In genomic region chr16:28218109-28218508, GRCh38 we compare ENCODE assay signal across 9 cellular contexts. TPM values are rescaled to one million over a fixed set of nuclear protein-coding genes. Genes with fewer than 3 reads are reported as not detected.
DNase-seq lines count a peak whose midpoint lies in the region; ATAC-seq and TF ChIP-seq lines count a peak whose summit lies in the region.
"Had no signal": no experiment of that assay in that cellular context is flagged by ENCODE, and none has a peak within 500 bp of the region (broad histone marks: within the 10 kb centered on the region; RNA-seq: fewer than 3 reads in every experiment).

No MANE protein-coding gene starts in this region.

- no peak for TF ChIP-seq EP300 in sigmoid colon (IDR thresholded peaks at IDR 0.05)

- H3K9me3 ChIP-seq in Loucy (ENCODE audit: insufficient read depth, low read depth, low read length) (no peaks in the 10 kb centered on the region), sigmoid colon (no peaks in the 10 kb centered on the region)
- H3K9me3 ChIP-seq: BLaER1 had no signal

- no peak overlapping the region for H3K4me2 ChIP-seq in Loucy (ENCODE audit: low read depth, low read length, poor library complexity, severe bottlenecking)
- H3K4me2 ChIP-seq: BLaER1 had no signal

- no peaks in the 10 kb centered on the region for H4K20me1 ChIP-seq in Loucy (ENCODE audit: insufficient read depth, low read length, poor library complexity, severe bottlenecking)
- H4K20me1 ChIP-seq: BLaER1 had no signal

- no peak overlapping the region for H3K9ac ChIP-seq in Loucy (ENCODE audit: low read depth, low read length, poor library complexity, severe bottlenecking)
- H3K9ac ChIP-seq: BLaER1 had no signal

- no peak overlapping the region for H2AFZ ChIP-seq in Loucy (ENCODE audit: low read length)

- no peaks in the 10 kb centered on the region for H3K4me1 ChIP-seq in Loucy (ENCODE audit: insufficient read depth, low read length, poor library complexity, severe bottlenecking)
- H3K4me1 ChIP-seq in sigmoid colon = no peaks in the 10 kb centered on the region
- H3K4me1 ChIP-seq: BLaER1 had no signal

- no peaks in the 10 kb centered on the region for H3K36me3 ChIP-seq in Loucy (ENCODE audit: insufficient read depth, low read length)
- no peaks in the 10 kb centered on the region for H3K36me3 ChIP-seq in sigmoid colon
- H3K36me3 ChIP-seq: BLaER1 had no signal

- intact Hi-C loops in sigmoid colon (cut with DNase I) = no loop called here

- H3K27ac ChIP-seq in sigmoid colon = no peak overlapping the region
- H3K27ac ChIP-seq: BLaER1 had no signal

- WGBS in sigmoid colon, 2 donors = 71 to 72% methylated on average over 4 of the region's 4 CpGs

- H3F3A ChIP-seq in Loucy (ENCODE audit: low read depth) = no peaks in the 10 kb centered on the region

- no peak for ATAC-seq in GM19324 (IDR thresholded peaks at IDR 0.05; ENCODE audit: low FRiP score, unreplicated experiment)

- TF ChIP-seq CTCF in Loucy (conservative IDR thresholded peaks at IDR 0.05; ENCODE audit: low read length) = peak; percentile 66
- TF ChIP-seq CTCF in sigmoid colon (IDR thresholded peaks at IDR 0.05) = no peak

- H3K27me3 ChIP-seq in Loucy (ENCODE audit: insufficient read depth, low read length, poor library complexity, severe bottlenecking) (no peaks in the 10 kb centered on the region), sigmoid colon (no peaks in the 10 kb centered on the region)
- H3K27me3 ChIP-seq: BLaER1 had no signal

- TF ChIP-seq POLR2A in sigmoid colon (IDR thresholded peaks at IDR 0.05) = no peak

- H3K9me2 ChIP-seq in Loucy (replicated peaks; ENCODE audit: low read depth, low read length) = no peaks in the 10 kb centered on the region

- no peaks in the 10 kb centered on the region for H3K79me2 ChIP-seq in Loucy (ENCODE audit: insufficient read depth, low read length)

- peak; percentile 27 for DNase-seq in NCI-H146 (lab: John Stamatoyannopoulos, UW)
- DNase-seq in NCI-H146 treated with DMSO at 0.1 percent for 48 hours (lab: John Stamatoyannopoulos, UW; ENCODE audit: unreplicated experiment) = no peak
- DNase-seq in activated CD4-positive, alpha-beta T cell treated with anti-CD3 and anti-CD28 coated beads, Interleukin-2, amount 50 U/mL, for 4 hours = peak; percentile 54 to 60
- DNase-seq in fibroblast of gingiva (ENCODE audit: low read depth) = peak; percentile 50
- peak; percentile 21 to 48 for DNase-seq in stimulated activated CD4-positive, alpha-beta T cell treated with anti-CD3 and anti-CD28 coated beads, Interleukin-1b, Interleukin-23, amount 100 ng/mL, for 4 hours (ENCODE audit: low read depth in 2 of 2)
- DNase-seq in sigmoid colon = no peak

- no peak overlapping the region for H3K4me3 ChIP-seq in Loucy (ENCODE audit: low read length, poor library complexity, severe bottlenecking)
- no peak overlapping the region for H3K4me3 ChIP-seq in sigmoid colon
- H3K4me3 ChIP-seq: BLaER1 had no signal

RNA-seq across cellular contexts. Expression of gene XPO6, which starts 6.3 kb away (rescaled TPM):
- 10 to 100 TPM; 48.9 to 85.5 (median 57.0) TPM for total RNA-seq in sigmoid colon
- polyA plus RNA-seq in sigmoid colon = 100 to 1,000 TPM in 1 of 3 donors, 10 to 100 TPM in 2; 40.2 to 101 (median 41.2) TPM

Comparison
In these comparisons a context has a peak if more than half of its experiments do, and no peak if none do; other contexts are left out.
1. DNase-seq: peak in NCI-H146 (single experiment), activated CD4-positive, alpha-beta T cell treated with anti-CD3 and anti-CD28 coated beads, Interleukin-2, amount 50 U/mL, for 4 hours (2 of 2), fibroblast of gingiva (single experiment) and stimulated activated CD4-positive, alpha-beta T cell treated with anti-CD3 and anti-CD28 coated beads, Interleukin-1b, Interleukin-23, amount 100 ng/mL, for 4 hours (2 of 2); none in NCI-H146 treated with DMSO at 0.1 percent for 48 hours (single experiment) and sigmoid colon (single experiment).